In the genomic region with DNA sequence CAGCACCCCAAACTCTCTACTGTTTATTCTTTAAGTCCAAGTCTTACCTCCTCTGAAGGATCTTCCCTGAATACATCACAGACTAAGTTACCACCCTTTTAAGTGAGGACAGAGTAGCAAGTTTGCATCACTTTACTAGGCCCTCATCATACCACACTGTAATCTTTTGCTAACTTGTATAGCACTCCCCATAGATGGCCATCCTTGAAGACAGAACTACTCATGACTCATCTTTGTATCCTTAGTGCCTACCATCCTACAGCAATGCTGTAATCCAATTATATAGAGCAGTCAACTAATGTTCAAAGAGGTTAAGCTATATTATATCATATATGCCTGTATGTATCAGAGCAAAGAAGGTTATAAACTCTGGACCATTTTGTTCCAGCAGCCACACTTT, we compare ENCODE assay signal across 24 cellular contexts.
"Had no signal": no experiment of that assay in that cellular context is flagged by ENCODE, and none has a peak within 500 bp of the region (broad histone marks: within the 10 kb centered on the region; RNA-seq: fewer than 3 reads in every experiment).

No MANE protein-coding gene starts in this region.

- H3K79me2 ChIP-seq: hepatocyte, parathyroid adenoma had no signal

- ATAC-seq: esophagus mucosa; gastroesophageal sphincter; heart left ventricle; left cardiac atrium; left lung; mucosa of descending colon; right lobe of liver; stimulated activated effector memory CD8-positive, alpha-beta T cell treated with anti-CD3 and anti-CD28 coated beads, Interleukin-12 subunit alpha, Interleukin-12 subunit beta, amount 100 ng/mL, for 72 hours had no signal

- DNase-seq: dorsolateral prefrontal cortex; effector CD4-positive, alpha-beta T cell; foreskin fibroblast; heart left ventricle; left cardiac atrium; left lung; mesenchymal stem cell; mucosa of descending colon; naive B cell; right lobe of liver; small intestine; stimulated activated CD4-positive, alpha-beta T cell treated with anti-CD3 and anti-CD28 coated beads, Interleukin-12 subunit alpha, Interleukin-12 subunit beta, amount 100 ng/mL, for 4 hours; stimulated activated CD4-positive, alpha-beta T cell treated with anti-CD3 and anti-CD28 coated beads, Interleukin-1b, Interleukin-23, amount 100 ng/mL, for 48 hours; stimulated activated CD4-positive, alpha-beta T cell treated with anti-CD3 and anti-CD28 coated beads, Interleukin-4, amount 100 ng/mL, for 1 hour; stimulated activated naive CD4-positive, alpha-beta T cell treated with Interleukin-2 at 50 U/mL for 16 hours; stomach; thyroid gland had no signal

- H3K4me2 ChIP-seq: hepatocyte, neural progenitor cell had no signal

- H3K4me3 ChIP-seq: dorsolateral prefrontal cortex, gastroesophageal sphincter, heart left ventricle, hepatocyte, left lung, mucosa of descending colon, neural progenitor cell, right lobe of liver, stomach, thyroid gland had no signal

- H3K27me3 ChIP-seq: dorsolateral prefrontal cortex, gastroesophageal sphincter, heart left ventricle, hepatocyte, left lung, neural progenitor cell, right lobe of liver, stomach had no signal

- H2AFZ ChIP-seq: hepatocyte, neural progenitor cell, parathyroid adenoma had no signal

- H3K9me3 ChIP-seq: gastroesophageal sphincter, heart left ventricle, left lung, mucosa of descending colon, right lobe of liver, stomach, thyroid gland had no signal

- H3K36me3 ChIP-seq: gastroesophageal sphincter, heart left ventricle, left lung, neural progenitor cell, right lobe of liver, stomach, thyroid gland had no signal

- H3K9ac ChIP-seq: neural progenitor cell, parathyroid adenoma had no signal

- H3K4me1 ChIP-seq: gastroesophageal sphincter, heart left ventricle, left lung, parathyroid adenoma, right lobe of liver, stomach had no signal

- H3K27ac ChIP-seq: dorsolateral prefrontal cortex, epithelial cell of prostate, gastroesophageal sphincter, heart left ventricle, hepatocyte, left lung, neural progenitor cell, parathyroid adenoma, right lobe of liver, stomach, thyroid gland had no signal
